ENCODE assay signal across 8 cellular contexts in the genomic region with DNA sequence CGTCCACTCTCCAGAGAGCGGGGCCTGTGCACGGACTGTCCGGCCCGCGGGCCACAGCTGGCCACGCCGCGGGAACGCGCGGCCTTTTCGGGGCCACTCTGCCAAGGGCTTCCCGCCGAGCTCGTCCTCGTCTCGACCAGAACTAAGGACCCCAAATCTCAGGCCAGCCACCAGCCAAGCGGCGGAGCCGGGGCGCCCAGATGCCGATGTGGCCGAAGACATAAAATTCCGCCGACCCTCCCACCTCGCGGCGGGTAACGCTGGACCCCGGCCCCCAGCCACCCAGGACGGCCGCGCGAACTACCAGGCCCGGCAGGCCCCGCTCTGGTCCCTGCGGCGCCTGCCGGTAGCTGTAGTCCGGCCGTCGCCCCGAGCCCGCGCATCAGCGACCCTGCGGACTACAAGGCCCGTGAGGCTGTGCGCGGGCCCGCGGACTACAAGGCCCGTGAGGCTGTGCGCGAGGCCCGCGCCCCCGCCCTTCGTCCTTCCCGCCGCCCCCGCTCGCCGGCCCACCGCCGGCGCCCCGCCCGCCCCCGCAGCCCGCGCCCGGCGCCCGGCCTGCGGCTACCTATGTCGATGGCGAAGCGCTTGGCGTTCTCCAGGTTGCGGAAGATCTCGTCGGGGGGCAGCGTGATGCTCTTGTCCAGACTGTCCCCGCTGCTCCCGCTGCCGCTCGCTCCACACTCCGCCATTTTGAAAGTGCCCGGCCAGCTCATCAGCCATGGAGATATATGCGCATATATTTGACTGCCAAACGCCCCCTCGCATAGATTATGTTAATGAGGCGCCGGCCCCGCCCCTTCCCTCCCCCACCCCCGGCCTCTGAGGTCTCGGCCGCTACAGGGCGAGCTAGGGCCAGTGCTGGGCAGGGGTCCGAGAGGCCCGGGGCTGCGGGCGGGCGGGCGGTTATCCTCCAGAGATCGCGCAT. TPM values are rescaled to one million over a fixed set of nuclear protein-coding genes. Genes with fewer than 3 reads are reported as not detected.
A peak's percentile ranks its signal among the peaks of the same experiment; 100 is the strongest.
DNase-seq lines count a peak whose midpoint lies in the region; ATAC-seq and TF ChIP-seq lines count a peak whose summit lies in the region.

Gene PANK4 (minus strand): TSS at position 701 of the 928 bp plus-strand sequence. CDS start 9 bp downstream, at position 692.

- peak within 1 kb of the TSS; percentile 66 for H3K9ac ChIP-seq in rectal smooth muscle tissue (ENCODE audit: low read length)

- DNase-seq in GM13976 (ENCODE audit: low spot score) (peak; percentile 93), NCI-H1417 (lab: John Stamatoyannopoulos, UW) (peak; percentile 86 to 93 (median 91)), anterior cingulate cortex (lab: John Stamatoyannopoulos, UW) (peak; percentile 58 to 96 (median 90)), right cardiac atrium (peak; percentile 95 to 98 (median 97)), aorta (peak; percentile 96)

- peaks cover 20% of the 10 kb centered on the region for H3K4me1 ChIP-seq in right cardiac atrium (ENCODE audit: control insufficient read depth, insufficient read depth, low read length)
- H3K4me1 ChIP-seq in rectal smooth muscle tissue (ENCODE audit: control insufficient read depth, insufficient read depth, low read length) = peaks cover 18% of the 10 kb centered on the region
- no peaks in the 10 kb centered on the region for H3K4me1 ChIP-seq in aorta (ENCODE audit: control insufficient read depth in 1 of 2, insufficient read depth in 2 of 2, low read length in 2 of 2)

- under 1% methylated on average over 109 of the region's 109 CpGs for WGBS in right cardiac atrium
- 1% methylated on average over 69 to 109 of the region's 109 CpGs for WGBS in aorta, 2 donors

- peak within 1 kb of the TSS; percentile 86 for H3K27ac ChIP-seq in right cardiac atrium (ENCODE audit: low read length)
- peak within 1 kb of the TSS; percentile 75 for H3K27ac ChIP-seq in rectal smooth muscle tissue (ENCODE audit: low read depth, low read length)
- peak within 1 kb of the TSS in 1 of 2 donors; percentile 35 for H3K27ac ChIP-seq in aorta (ENCODE audit: low read depth in 1 of 2, low read length in 2 of 2)

- in situ Hi-C loops in GM13976 (cut with MboI; ENCODE audit: low sequenced_read_pairs, unreplicated experiment) = loop anchor here (25.0 kb wide), 1 partner anchor 114 kb away; the partner anchor contains the start of gene PEX10

- H3K9me3 ChIP-seq in right cardiac atrium (ENCODE audit: control insufficient read depth, low read length) (no peaks in the 10 kb centered on the region), aorta (ENCODE audit: control insufficient read depth, low read length) (no peaks in the 10 kb centered on the region)

- intact Hi-C loops in T-helper 2 cell treated with Interferon-gamma antibody and Interleukin-4, amounts not matched to agents 100 ng/mL and 5 ng/mL, for 36 hours (cut with micrococcal nuclease) = loop anchor here (1.0 to 2.0 kb wide), 7 partner anchors 21 to 393 kb away; partner anchors contain the start of genes MORN1, PEX10, PRXL2B and RER1
- intact Hi-C loops in right cardiac atrium (cut with DNase I) = no loop called here
- intact Hi-C loops in aorta (cut with DNase I) = loop anchor here (5.0 to 10.0 kb wide), 3 partner anchors 59 to 334 kb away; partner anchors contain the start of genes FAAP20 (in 1 of the 2), PEX10 (in 1 of the 2) and PRXL2B (in 1 of the 2)

- peak within 1 kb of the TSS; percentile 84 for H3K4me3 ChIP-seq in right cardiac atrium (ENCODE audit: low read length)
- H3K4me3 ChIP-seq in rectal smooth muscle tissue (ENCODE audit: low read length) = peak within 1 kb of the TSS; percentile 86
- peak within 1 kb of the TSS; percentile 43 to 81 for H3K4me3 ChIP-seq in aorta (ENCODE audit: low read length in 2 of 2)

- TF ChIP-seq CTCF in GM13976 (IDR thresholded peaks at IDR 0.05; ENCODE audit: borderline replicate concordance, control extremely low read depth, extremely low read depth, insufficient read depth, missing control alignments) = no peak

- H3K27me3 ChIP-seq in right cardiac atrium (ENCODE audit: control insufficient read depth, insufficient read depth) (no peaks in the 10 kb centered on the region), rectal smooth muscle tissue (ENCODE audit: control insufficient read depth, insufficient read depth, low read length) (peaks cover 7% of the 10 kb centered on the region), aorta (ENCODE audit: control insufficient read depth in 1 of 2, insufficient read depth in 2 of 2, low read length in 1 of 2) (no peaks in the 10 kb centered on the region)

- H3K36me3 ChIP-seq in rectal smooth muscle tissue (ENCODE audit: control insufficient read depth, insufficient read depth, low read length) (no peaks in the 10 kb centered on the region), aorta (ENCODE audit: control insufficient read depth in 1 of 2, insufficient read depth in 2 of 2, low read length in 1 of 2) (peaks cover 0 to 2% of the 10 kb centered on the region in 2 donors)

- ATAC-seq in HG02678 (IDR thresholded peaks at IDR 0.05; ENCODE audit: unreplicated experiment) (peak; percentile 85), right cardiac atrium (peak; percentile 92), aorta (ENCODE audit: low FRiP score) (peak; percentile 93)

RNA-seq across cellular contexts. Expression of gene PANK4, which starts in this region (rescaled TPM):
- total RNA-seq in T-helper 2 cell treated with Interferon-gamma antibody and Interleukin-4, amounts not matched to agents 100 ng/mL and 5 ng/mL, for 36 hours = 61.2 and 68.1 TPM in 2 replicates
- total RNA-seq in right cardiac atrium (10 to 100 TPM; 35.2 to 51.3 (median 45.1) TPM), aorta (10 to 100 TPM; 19.6 to 28.2 TPM)
- polyA plus RNA-seq in right cardiac atrium (38.7 TPM), aorta (10 to 100 TPM in 1 of 2 donors, 1 to 10 TPM in 1; 5.5 to 22.2 TPM)

Comparison
In these comparisons a context has a peak if more than half of its experiments do, and no peak if none do; other contexts are left out.
1. intact Hi-C loops: an anchor here in T-helper 2 cell treated with Interferon-gamma antibody and Interleukin-4, amounts not matched to agents 100 ng/mL and 5 ng/mL, for 36 hours (1.0 to 2.0 kb wide) and aorta (5.0 to 10.0 kb wide); none called in right cardiac atrium.